ENCODE assay signal across 8 cellular contexts in genomic region chr6:87322304-87323212, GRCh38. TPM values are rescaled to one million over a fixed set of nuclear protein-coding genes. Genes with fewer than 3 reads are reported as not detected.
DNase-seq lines count a peak whose midpoint lies in the region; ATAC-seq and TF ChIP-seq lines count a peak whose summit lies in the region.

SMIM8 (plus strand) TSS chr6:87322588; CDS start chr6:87337032, 14,444 bp downstream.

- H3K36me3 ChIP-seq in BLaER1 (no peaks in the 10 kb centered on the region), right lobe of liver (no peaks in the 10 kb centered on the region)

- peaks cover 11% of the 10 kb centered on the region for H3K9me3 Mint-ChIP-seq in activated CD4-positive, alpha-beta T cell treated with anti-CD3 and anti-CD28 coated beads, Interleukin-2, amount 10 ng/mL, durations not matched to agents 24 days and 14 days
- H3K9me3 Mint-ChIP-seq in dendritic cell treated with granulocyte-macrophage colony-stimulating factor and Interleukin-4, amounts not matched to agents 40 ng/mL and 50 ng/mL, for 4 days, result peaks cover 15% of the 10 kb centered on the region

- no peaks in the 10 kb centered on the region for H3K9me3 ChIP-seq in BLaER1
- H3K9me3 ChIP-seq in right lobe of liver, result no peaks in the 10 kb centered on the region

- WGBS in right lobe of liver (ENCODE audit: insufficient coverage, low coverage, low lambda C conversion rate, missing lambda C conversion rate), result under 1% methylated on average over 32 of the region's 60 CpGs

- H3K36me3 Mint-ChIP-seq in activated CD4-positive, alpha-beta T cell treated with anti-CD3 and anti-CD28 coated beads, Interleukin-2, amount 10 ng/mL, durations not matched to agents 24 days and 14 days (ENCODE audit: low read depth), result peaks cover 2% of the 10 kb centered on the region
- H3K36me3 Mint-ChIP-seq in dendritic cell treated with granulocyte-macrophage colony-stimulating factor and Interleukin-4, amounts not matched to agents 40 ng/mL and 50 ng/mL, for 4 days (ENCODE audit: low read depth), result peaks cover 14% of the 10 kb centered on the region

- no peaks in the 10 kb centered on the region for H4K20me1 ChIP-seq in BLaER1

- H3K4me2 ChIP-seq in BLaER1, result peak within 1 kb of the TSS; percentile 60

- H3K4me3 ChIP-seq in BLaER1, result peak within 1 kb of the TSS; percentile 73
- peak within 1 kb of the TSS; percentile 61 to 96 (median 94) for H3K4me3 ChIP-seq in right lobe of liver

- H3K27ac ChIP-seq in BLaER1 (peak within 1 kb of the TSS; percentile 65), right lobe of liver (peak within 1 kb of the TSS in 2 of 3 donors; percentile 62 to 64)

- H3K27me3 Mint-ChIP-seq in activated CD4-positive, alpha-beta T cell treated with anti-CD3 and anti-CD28 coated beads, Interleukin-2, amount 10 ng/mL, durations not matched to agents 24 days and 14 days, result peaks cover 8% of the 10 kb centered on the region
- peaks cover 3% of the 10 kb centered on the region for H3K27me3 Mint-ChIP-seq in dendritic cell treated with granulocyte-macrophage colony-stimulating factor and Interleukin-4, amounts not matched to agents 40 ng/mL and 50 ng/mL, for 4 days

- intact Hi-C loops in activated CD4-positive, alpha-beta T cell treated with anti-CD3 and anti-CD28 coated beads, Interleukin-2, amount 10 ng/mL, durations not matched to agents 24 days and 14 days (cut with micrococcal nuclease), result loop anchor here (1.0 to 10.0 kb wide), 6 partner anchors 86 to 1642 kb away; partner anchors contain the start of genes AKIRIN2, ORC3, RNGTT and SLC35A1
- intact Hi-C loops in dendritic cell treated with granulocyte-macrophage colony-stimulating factor and Interleukin-4, amounts not matched to agents 40 ng/mL and 50 ng/mL, for 4 days (cut with micrococcal nuclease), result loop anchor here (2.0 kb wide), 1 partner anchor 150 kb away; the partner anchor contains the start of gene SLC35A1
- intact Hi-C loops in right lobe of liver (cut with DNase I), result no loop called here

- TF ChIP-seq POLR2A in right lobe of liver (IDR thresholded peaks at IDR 0.05), result peak; percentile 47

- peak within 1 kb of the TSS; percentile 99 for H3K4me3 Mint-ChIP-seq in activated CD4-positive, alpha-beta T cell treated with anti-CD3 and anti-CD28 coated beads, Interleukin-2, amount 10 ng/mL, durations not matched to agents 24 days and 14 days
- H3K4me3 Mint-ChIP-seq in dendritic cell treated with granulocyte-macrophage colony-stimulating factor and Interleukin-4, amounts not matched to agents 40 ng/mL and 50 ng/mL, for 4 days, result peak within 1 kb of the TSS; percentile 99

- ATAC-seq in GM19043 (IDR thresholded peaks at IDR 0.05; ENCODE audit: low read depth, unreplicated experiment) (peak; percentile 99), HG03342 (IDR thresholded peaks at IDR 0.05; ENCODE audit: unreplicated experiment) (peak; percentile 100), right lobe of liver (peak; percentile 100)

- H3K9ac ChIP-seq in BLaER1, result peak within 1 kb of the TSS; percentile 75

- peak; percentile 98 to 100 (median 99) for TF ChIP-seq CTCF in right lobe of liver (IDR thresholded peaks at IDR 0.05)

- peak within 1 kb of the TSS; percentile 91 for H3K27ac Mint-ChIP-seq in activated CD4-positive, alpha-beta T cell treated with anti-CD3 and anti-CD28 coated beads, Interleukin-2, amount 10 ng/mL, durations not matched to agents 24 days and 14 days
- peak within 1 kb of the TSS; percentile 90 for H3K27ac Mint-ChIP-seq in dendritic cell treated with granulocyte-macrophage colony-stimulating factor and Interleukin-4, amounts not matched to agents 40 ng/mL and 50 ng/mL, for 4 days

- no peaks in the 10 kb centered on the region for H3K4me1 ChIP-seq in BLaER1
- H3K4me1 ChIP-seq in right lobe of liver, result peaks cover 0 to 5% (median 0%) of the 10 kb centered on the region in 4 donors

- DNase-seq in NCI-H510A treated with DMSO at 0.1 percent for 48 hours (lab: John Stamatoyannopoulos, UW) (peak; percentile 53), right lobe of liver (peak; percentile 89 to 92 (median 91))
- peak; percentile 97 for DNase-seq in activated CD4-positive, alpha-beta T cell treated with anti-CD3 and anti-CD28 coated beads, Interleukin-2, amount 10 ng/mL, durations not matched to agents 24 days and 14 days
- DNase-seq in stimulated activated CD4-positive, alpha-beta T cell treated with anti-CD3 and anti-CD28 coated beads, Interleukin-4, amount 100 ng/mL, for 1 hour, result peak; percentile 90

- peaks cover 11% of the 10 kb centered on the region for H3K4me1 Mint-ChIP-seq in activated CD4-positive, alpha-beta T cell treated with anti-CD3 and anti-CD28 coated beads, Interleukin-2, amount 10 ng/mL, durations not matched to agents 24 days and 14 days
- H3K4me1 Mint-ChIP-seq in dendritic cell treated with granulocyte-macrophage colony-stimulating factor and Interleukin-4, amounts not matched to agents 40 ng/mL and 50 ng/mL, for 4 days (ENCODE audit: low read depth), result peaks cover 13% of the 10 kb centered on the region

- no peaks in the 10 kb centered on the region for H3K27me3 ChIP-seq in BLaER1
- no peaks in the 10 kb centered on the region for H3K27me3 ChIP-seq in right lobe of liver

RNA-seq across cellular contexts. Expression of gene SMIM8, which starts in this region (rescaled TPM):
- total RNA-seq in activated CD4-positive, alpha-beta T cell treated with anti-CD3 and anti-CD28 coated beads, Interleukin-2, amount 10 ng/mL, durations not matched to agents 24 days and 14 days, result 8.1 and 10.5 TPM in 2 replicates
- 1 to 10 TPM; 2.8 to 5.9 (median 4.3) TPM for total RNA-seq in right lobe of liver

Comparison
In these comparisons a context has a peak if more than half of its experiments do, and no peak if none do; other contexts are left out.
1. Peak in every context shown above with its lines: DNase-seq, ATAC-seq, H3K4me3 ChIP-seq and H3K27ac ChIP-seq.
2. intact Hi-C loops: an anchor here in activated CD4-positive, alpha-beta T cell treated with anti-CD3 and anti-CD28 coated beads, Interleukin-2, amount 10 ng/mL, durations not matched to agents 24 days and 14 days (1.0 to 10.0 kb wide) and dendritic cell treated with granulocyte-macrophage colony-stimulating factor and Interleukin-4, amounts not matched to agents 40 ng/mL and 50 ng/mL, for 4 days (2.0 kb wide); none called in right lobe of liver.